Comparison of ENCODE assay signal across 6 cellular contexts in the genomic region with DNA sequence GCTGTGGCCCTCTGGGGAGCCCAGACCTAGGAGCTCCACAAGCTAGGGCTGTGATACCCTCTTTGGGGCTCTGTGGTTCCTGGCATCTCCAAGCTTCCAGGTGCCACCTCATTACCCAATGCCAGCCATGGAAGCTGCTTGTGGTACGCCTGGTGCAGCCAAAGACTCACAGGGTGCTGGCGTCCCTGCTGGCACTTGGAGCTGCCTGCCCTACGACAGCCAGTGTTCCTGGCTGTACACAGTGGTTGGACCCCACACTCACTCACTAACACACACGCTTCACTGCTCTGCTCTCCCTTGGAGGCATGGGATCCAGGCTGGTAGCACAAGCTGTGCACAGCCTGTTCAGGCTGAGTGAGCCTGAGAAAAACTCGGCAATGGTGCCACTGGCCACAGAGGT.
"Had no signal": no experiment of that assay in that cellular context is flagged by ENCODE, and none has a peak within 500 bp of the region (broad histone marks: within the 10 kb centered on the region; RNA-seq: fewer than 3 reads in every experiment).

No MANE protein-coding gene starts in this region.

- H3K4me3 ChIP-seq: GM23338, HAP-1, K562 had no signal

- H3K36me3 ChIP-seq: HAP-1 had no signal

- ATAC-seq: GM23338, HCT116, K562 had no signal

- H3K9me3 ChIP-seq: HAP-1 had no signal

- H3K27ac Mint-ChIP-seq: HFFc6 had no signal

- H2AFZ ChIP-seq: GM23338 had no signal

- H3K4me2 ChIP-seq: GM23338 had no signal

- DNase-seq: HFFc6, IMR-90 had no signal

- H3K4me3 Mint-ChIP-seq: GM23338, HFFc6 had no signal
